Comparison of ENCODE assay signal across 8 cellular contexts in genomic region chr2:113604085-113604477, GRCh38. TPM values are rescaled to one million over a fixed set of nuclear protein-coding genes. Genes with fewer than 3 reads are reported as not detected.
DNase-seq lines count a peak whose midpoint lies in the region; ATAC-seq, FAIRE-seq and TF ChIP-seq lines count a peak whose summit lies in the region.
"Not testable (repeated sequence)": the region's sequence is repeated elsewhere in the genome, so short reads cannot be mapped to it uniquely, and the experiment has no call there.

No MANE protein-coding gene starts in this region.

- peak overlapping the region; percentile 64 to 96 (median 88) for H3K27ac ChIP-seq in heart right ventricle
- H3K27ac ChIP-seq in neural cell (ENCODE audit: low read length): not testable (repeated sequence)

- not testable (repeated sequence) for H3K9ac ChIP-seq in neural cell (ENCODE audit: low read length)

- intact Hi-C loops in activated CD4-positive, alpha-beta memory T cell treated with anti-CD3 and anti-CD28 coated beads for 36 hours (cut with micrococcal nuclease): loop anchor here (1.0 to 10.0 kb wide), 3 partner anchors 95 to 373 kb away; no protein-coding TSS in a partner anchor
- intact Hi-C loops in heart right ventricle (cut with DNase I): loop anchor here in 3 of 10 donors (5.0 to 10.0 kb wide), 2 partner anchors 91 to 98 kb away; no protein-coding TSS in a partner anchor

- H3K4me3 ChIP-seq in AG09309 (ENCODE audit: control insufficient read depth, low read depth, low read length) (peak overlapping the region; percentile 48), bronchial epithelial cell (ENCODE audit: low read depth, low read length) (peak overlapping the region; percentile 38), heart right ventricle (peak overlapping the region in 9 of 10 donors; percentile 38 to 72 (median 61))
- H3K4me3 ChIP-seq in neural cell (ENCODE audit: low read length): not testable (repeated sequence)

- not testable (repeated sequence) for H3K27me3 ChIP-seq in bronchial epithelial cell (ENCODE audit: control insufficient read depth, insufficient read depth, low read length); heart right ventricle; neural cell (ENCODE audit: insufficient read depth, low read depth, low read length)

- H4K20me1 ChIP-seq in neural cell (ENCODE audit: insufficient read depth): not testable (repeated sequence)

- not testable (repeated sequence) for H3K36me3 Mint-ChIP-seq in activated CD4-positive, alpha-beta memory T cell treated with anti-CD3 and anti-CD28 coated beads for 36 hours

- peak overlapping the region; percentile 93 for H3K27ac Mint-ChIP-seq in activated CD4-positive, alpha-beta memory T cell treated with anti-CD3 and anti-CD28 coated beads for 36 hours

- H3K9me2 ChIP-seq in neural cell (ENCODE audit: insufficient read depth, low read length): not testable (repeated sequence)

- not testable (repeated sequence) for H3K36me3 ChIP-seq in bronchial epithelial cell (ENCODE audit: control insufficient read depth, insufficient read depth, low read length); heart right ventricle; neural cell (ENCODE audit: insufficient read depth, low read length)

- H3F3A ChIP-seq in neural cell (ENCODE audit: insufficient read depth, low read length, poor library complexity, severe bottlenecking): not testable (repeated sequence)

- CTCF ChIA-PET in activated CD4-positive, alpha-beta memory T cell treated with anti-CD3 and anti-CD28 coated beads for 36 hours (lab: Charles Lee): interaction anchor here (0.6 to 1.8 kb wide), 14 partner anchors 21 to 429 kb away, joined by 3 to 18 read pairs (median 4); partner anchors contain the start of gene SLC35F5

- FAIRE-seq in GM19239 (lab: Jason Lieb, UNC); bronchial epithelial cell (lab: Jason Lieb, UNC): not testable (repeated sequence)

- 1 to 9% methylated on average over 20 of the region's 20 CpGs for WGBS in heart right ventricle, 2 donors

- H3K4me2 ChIP-seq in neural cell (ENCODE audit: low read length): not testable (repeated sequence)

- H3K9me3 Mint-ChIP-seq in activated CD4-positive, alpha-beta memory T cell treated with anti-CD3 and anti-CD28 coated beads for 36 hours: not testable (repeated sequence)

- not testable (repeated sequence) for H3K4me1 ChIP-seq in heart right ventricle

- not testable (repeated sequence) for H2AFZ ChIP-seq in neural cell (ENCODE audit: low read depth, low read length)

- H3K27me3 Mint-ChIP-seq in activated CD4-positive, alpha-beta memory T cell treated with anti-CD3 and anti-CD28 coated beads for 36 hours: not testable (repeated sequence)

- not testable (repeated sequence) for ATAC-seq in heart right ventricle

- peak; percentile 96 for TF ChIP-seq CTCF in AG09309 (IDR thresholded peaks at IDR 0.05; ENCODE audit: control insufficient read depth, insufficient read depth, low read depth, low read length, missing control alignments)
- peak; percentile 90 for TF ChIP-seq CTCF in bronchial epithelial cell (IDR thresholded peaks at IDR 0.05; ENCODE audit: insufficient read depth, low read length, severe bottlenecking)
- TF ChIP-seq CTCF in heart right ventricle (IDR thresholded peaks at IDR 0.05): peak; percentile 98 to 100 (median 100)
- peak; percentile 57 for TF ChIP-seq CTCF in neural cell (IDR thresholded peaks at IDR 0.05; ENCODE audit: poor library complexity, severe bottlenecking)

- POLR2A ChIA-PET in activated CD4-positive, alpha-beta memory T cell treated with anti-CD3 and anti-CD28 coated beads for 36 hours (lab: Charles Lee): interaction anchor here (1.6 kb wide), 1 partner anchor 152 kb away, joined by 4 read pairs; the partner anchor contains the start of gene SLC35F5

- peak overlapping the region; percentile 85 for H3K4me3 Mint-ChIP-seq in activated CD4-positive, alpha-beta memory T cell treated with anti-CD3 and anti-CD28 coated beads for 36 hours

- DNase-seq in AG09309 (ENCODE audit: low read depth) (peak; percentile 82), GM19239 (ENCODE audit: insufficient read length, low spot score) (peak; percentile 32), M059J (ENCODE audit: low read depth) (peak; percentile 81), bronchial epithelial cell (ENCODE audit: low read depth) (peak; percentile 80), heart right ventricle (peak; percentile 93 to 94)
- DNase-seq in activated CD4-positive, alpha-beta memory T cell treated with anti-CD3 and anti-CD28 coated beads for 36 hours: peak; percentile 97
- peak; percentile 79 for DNase-seq in stimulated activated CD8-positive, alpha-beta memory T cell treated with anti-CD3 and anti-CD28 coated beads, Interleukin-12 subunit alpha, Interleukin-12 subunit beta, amount 100 ng/mL, for 24 hours (ENCODE audit: extremely low read depth)

- TF ChIP-seq RAD21 in neural cell (conservative IDR thresholded peaks at IDR 0.05): not testable (repeated sequence)

- TF ChIP-seq EP300 in neural cell (conservative IDR thresholded peaks at IDR 0.05; ENCODE audit: poor library complexity, severe bottlenecking): not testable (repeated sequence)

- not testable (repeated sequence) for H3K79me2 ChIP-seq in neural cell (replicated peaks; ENCODE audit: insufficient read depth, low read length)

- not testable (repeated sequence) for H3K4me1 Mint-ChIP-seq in activated CD4-positive, alpha-beta memory T cell treated with anti-CD3 and anti-CD28 coated beads for 36 hours (ENCODE audit: low read depth)

- H3K9me3 ChIP-seq in heart right ventricle; neural cell (ENCODE audit: low read length): not testable (repeated sequence)

RNA-seq across cellular contexts. Expression of gene RABL2A, which starts 23.0 kb away (rescaled TPM):
- 6.5 and 9.0 TPM in 2 replicates for total RNA-seq in M059J (2014; rRNA removed; shearing (Covaris generic))
- 10 to 100 TPM; 13.0 to 14.7 TPM for total RNA-seq in activated CD4-positive, alpha-beta memory T cell treated with anti-CD3 and anti-CD28 coated beads for 36 hours
- total RNA-seq in bronchial epithelial cell: 7.6 and 7.7 TPM in 2 replicates
- total RNA-seq in heart right ventricle: 10 to 100 TPM in 1 of 10 donors, 1 to 10 TPM in 9; 5.2 to 10.2 (median 7.3) TPM
- 10 to 100 TPM in 1 of 2 donors, 1 to 10 TPM in 1; 3.5 to 14.9 TPM for polyA plus RNA-seq in heart right ventricle
- polyA plus RNA-seq in neural cell: 17.9 and 26.7 TPM in 2 replicates
- polyA minus RNA-seq in neural cell: 26.5 and 27.1 TPM in 2 replicates

Comparison
In these comparisons a context has a peak if more than half of its experiments do, and no peak if none do; other contexts are left out.
1. DNase-seq: peak in every context shown above with its lines; median percentile 97 in activated CD4-positive, alpha-beta memory T cell treated with anti-CD3 and anti-CD28 coated beads for 36 hours; 94 in heart right ventricle; 82 in AG09309; 81 in M059J; 80 in bronchial epithelial cell; 79 in stimulated activated CD8-positive, alpha-beta memory T cell treated with anti-CD3 and anti-CD28 coated beads, Interleukin-12 subunit alpha, Interleukin-12 subunit beta, amount 100 ng/mL, for 24 hours; 32 in GM19239.